21 cellular contexts compared by ENCODE assay signal in genomic region chr13:113851826-113852535, GRCh38. TPM values are rescaled to one million over a fixed set of nuclear protein-coding genes. Genes with fewer than 3 reads are reported as not detected.
DNase-seq lines count a peak whose midpoint lies in the region; ATAC-seq and TF ChIP-seq lines count a peak whose summit lies in the region.
"Had no signal": no experiment of that assay in that cellular context is flagged by ENCODE, and none has a peak within 500 bp of the region (broad histone marks: within the 10 kb centered on the region; RNA-seq: fewer than 3 reads in every experiment).

No MANE protein-coding gene starts in this region.

- no peak for ATAC-seq in left cardiac atrium
- no peak for ATAC-seq in omental fat pad (ENCODE audit: low FRiP score)
- ATAC-seq: activated CD8-positive, alpha-beta T cell treated with anti-CD3 and anti-CD28 coated beads for 36 hours; heart left ventricle; left ventricle myocardium superior had no signal

- no peaks in the 10 kb centered on the region for H3K36me3 Mint-ChIP-seq in chondrocyte (ENCODE audit: low read depth)
- no peaks in the 10 kb centered on the region for H3K36me3 Mint-ChIP-seq in activated T-helper 1 cell treated with anti-CD3 and anti-CD28 coated beads, Interleukin-12 subunit alpha, Interleukin-12 subunit beta, Interleukin-2, Interleukin-4 antibody, amounts not matched to agents 30 ng/mL and 10 ng/mL and 1 ng/mL, durations not matched to agents 14 hours and 24 hours and 36 hours (ENCODE audit: low read depth)
- H3K36me3 Mint-ChIP-seq: CD4-positive, alpha-beta memory T cell had no signal

- H3K4me1 Mint-ChIP-seq in chondrocyte (ENCODE audit: low read depth), result peaks cover 37% of the 10 kb centered on the region
- H3K4me1 Mint-ChIP-seq in activated T-helper 1 cell treated with anti-CD3 and anti-CD28 coated beads, Interleukin-12 subunit alpha, Interleukin-12 subunit beta, Interleukin-2, Interleukin-4 antibody, amounts not matched to agents 30 ng/mL and 10 ng/mL and 1 ng/mL, durations not matched to agents 14 hours and 24 hours and 36 hours (ENCODE audit: low read depth), result no peaks in the 10 kb centered on the region

- H3K27me3 Mint-ChIP-seq in chondrocyte (ENCODE audit: low read depth), result no peaks in the 10 kb centered on the region
- peaks cover 1% of the 10 kb centered on the region for H3K27me3 Mint-ChIP-seq in activated T-helper 1 cell treated with anti-CD3 and anti-CD28 coated beads, Interleukin-12 subunit alpha, Interleukin-12 subunit beta, Interleukin-2, Interleukin-4 antibody, amounts not matched to agents 30 ng/mL and 10 ng/mL and 1 ng/mL, durations not matched to agents 14 hours and 24 hours and 36 hours (ENCODE audit: insufficient read depth)

- H3K27ac Mint-ChIP-seq in chondrocyte (ENCODE audit: unreplicated experiment), result no peak overlapping the region
- H3K27ac Mint-ChIP-seq in activated T-helper 1 cell treated with anti-CD3 and anti-CD28 coated beads, Interleukin-12 subunit alpha, Interleukin-12 subunit beta, Interleukin-2, Interleukin-4 antibody, amounts not matched to agents 30 ng/mL and 10 ng/mL and 1 ng/mL, durations not matched to agents 14 hours and 24 hours and 36 hours, result no peak overlapping the region
- H3K27ac Mint-ChIP-seq: activated CD8-positive, alpha-beta T cell treated with anti-CD3 and anti-CD28 coated beads for 36 hours; T-helper 1 cell treated with Interleukin-12 subunit alpha and Interleukin-12 subunit beta and Interleukin-4 antibody, amounts not matched to agents 30 μg/mL and 1 μg/mL, for 36 hours had no signal

- intact Hi-C loops in left cardiac atrium (cut with DNase I), result no loop called here
- intact Hi-C loops in activated T-helper 1 cell treated with anti-CD3 and anti-CD28 coated beads, Interleukin-12 subunit alpha, Interleukin-12 subunit beta, Interleukin-2, Interleukin-4 antibody, amounts not matched to agents 30 ng/mL and 10 ng/mL and 1 ng/mL, durations not matched to agents 14 hours and 24 hours and 36 hours (cut with micrococcal nuclease), result no loop called here

- H3K4me3 Mint-ChIP-seq in chondrocyte (ENCODE audit: unreplicated experiment), result no peak overlapping the region
- no peak overlapping the region for H3K4me3 Mint-ChIP-seq in activated T-helper 1 cell treated with anti-CD3 and anti-CD28 coated beads, Interleukin-12 subunit alpha, Interleukin-12 subunit beta, Interleukin-2, Interleukin-4 antibody, amounts not matched to agents 30 ng/mL and 10 ng/mL and 1 ng/mL, durations not matched to agents 14 hours and 24 hours and 36 hours
- H3K4me3 Mint-ChIP-seq: activated CD8-positive, alpha-beta T cell treated with anti-CD3 and anti-CD28 coated beads for 36 hours; CD4-positive, alpha-beta memory T cell; T-helper 1 cell treated with Interleukin-12 subunit alpha and Interleukin-12 subunit beta and Interleukin-4 antibody, amounts not matched to agents 30 μg/mL and 1 μg/mL, for 36 hours had no signal

- peaks cover 5% of the 10 kb centered on the region for H3K36me3 ChIP-seq in right atrium auricular region
- H3K36me3 ChIP-seq: neutrophil had no signal

- H3K4me3 ChIP-seq in right atrium auricular region, result no peak overlapping the region
- H3K4me3 ChIP-seq: heart left ventricle, SJSA1 had no signal

- DNase-seq in right atrium auricular region (ENCODE audit: low spot score) (peak; percentile 43), left cardiac atrium (no peak), chondrocyte (ENCODE audit: low spot score) (peak; percentile 68), omental fat pad (ENCODE audit: low spot score) (peak; percentile 16), DMS114 treated with DMSO at 0.1 percent for 48 hours (lab: John Stamatoyannopoulos, UW; ENCODE audit: unreplicated experiment) (no peak), NCI-H1930 (lab: John Stamatoyannopoulos, UW) (no peak)
- no peak for DNase-seq in activated T-helper 1 cell treated with anti-CD3 and anti-CD28 coated beads, Interleukin-12 subunit alpha, Interleukin-12 subunit beta, Interleukin-2, Interleukin-4 antibody, amounts not matched to agents 30 ng/mL and 10 ng/mL and 1 ng/mL, durations not matched to agents 14 hours and 24 hours and 36 hours (ENCODE audit: low spot score)
- DNase-seq: activated CD8-positive, alpha-beta T cell treated with anti-CD3 and anti-CD28 coated beads for 36 hours; CD4-positive, alpha-beta memory T cell; DMS53; KBM-7; left ventricle myocardium superior; NCI-H187 treated with DMSO at 0.1 percent for 48 hours; NCI-H226; NCI-H774; retina had no signal

- H3K27me3 ChIP-seq in right atrium auricular region, result no peaks in the 10 kb centered on the region
- H3K27me3 ChIP-seq: heart left ventricle, SJSA1 had no signal

- no peaks in the 10 kb centered on the region for H3K9me3 ChIP-seq in right atrium auricular region
- H3K9me3 ChIP-seq: heart left ventricle, neutrophil, SJSA1 had no signal

- H3K27ac ChIP-seq in right atrium auricular region, result peak overlapping the region in 1 of 2 donors; percentile 69
- H3K27ac ChIP-seq: neutrophil, SJSA1 had no signal

- TF ChIP-seq CTCF in right atrium auricular region (IDR thresholded peaks at IDR 0.05) (no peak), chondrocyte (IDR thresholded peaks at IDR 0.05) (no peak), omental fat pad (IDR thresholded peaks at IDR 0.05) (no peak)

- no peaks in the 10 kb centered on the region for H3K9me3 Mint-ChIP-seq in chondrocyte (ENCODE audit: low read depth)
- H3K9me3 Mint-ChIP-seq in activated T-helper 1 cell treated with anti-CD3 and anti-CD28 coated beads, Interleukin-12 subunit alpha, Interleukin-12 subunit beta, Interleukin-2, Interleukin-4 antibody, amounts not matched to agents 30 ng/mL and 10 ng/mL and 1 ng/mL, durations not matched to agents 14 hours and 24 hours and 36 hours, result no peaks in the 10 kb centered on the region
- H3K9me3 Mint-ChIP-seq: activated CD8-positive, alpha-beta T cell treated with anti-CD3 and anti-CD28 coated beads for 36 hours; T-helper 1 cell treated with Interleukin-12 subunit alpha and Interleukin-12 subunit beta and Interleukin-4 antibody, amounts not matched to agents 30 μg/mL and 1 μg/mL, for 36 hours had no signal

- peaks cover 0 to 79% of the 10 kb centered on the region in 2 donors for H3K4me1 ChIP-seq in right atrium auricular region

RNA-seq across cellular contexts. Expression of gene GAS6, which starts 11.9 kb away (rescaled TPM):
- total RNA-seq in right atrium auricular region (100 to 1,000 TPM; 206 to 254 TPM), left cardiac atrium (100 to 1,000 TPM; 165 to 175 TPM), chondrocyte (83.7 to 113 TPM (median 111 TPM) in 3 replicates), omental fat pad (100 to 1,000 TPM; 129 to 207 (median 164) TPM)
- total RNA-seq in activated T-helper 1 cell treated with anti-CD3 and anti-CD28 coated beads, Interleukin-12 subunit alpha, Interleukin-12 subunit beta, Interleukin-2, Interleukin-4 antibody, amounts not matched to agents 30 ng/mL and 10 ng/mL and 1 ng/mL, durations not matched to agents 14 hours and 24 hours and 36 hours, result 0.62 and 0.98 TPM in 2 replicates
- total RNA-seq: OCI-LY7 had no signal

Comparison
In these comparisons a context has a peak if more than half of its experiments do, and no peak if none do; other contexts are left out.
1. DNase-seq: peak in right atrium auricular region (single experiment), chondrocyte (single experiment) and omental fat pad (single experiment); none in left cardiac atrium (single experiment), activated T-helper 1 cell treated with anti-CD3 and anti-CD28 coated beads, Interleukin-12 subunit alpha, Interleukin-12 subunit beta, Interleukin-2, Interleukin-4 antibody, amounts not matched to agents 30 ng/mL and 10 ng/mL and 1 ng/mL, durations not matched to agents 14 hours and 24 hours and 36 hours (single experiment), DMS114 treated with DMSO at 0.1 percent for 48 hours (single experiment) and NCI-H1930 (0 of 2).
2. RNA of gene GAS6, which starts 11.9 kb away (total RNA-seq): 206 to 254 TPM in right atrium auricular region, 129 to 207 TPM in omental fat pad, 165 to 175 TPM in left cardiac atrium and 83.7 to 113 TPM in chondrocyte; 0.62 to 0.98 TPM in activated T-helper 1 cell treated with anti-CD3 and anti-CD28 coated beads, Interleukin-12 subunit alpha, Interleukin-12 subunit beta, Interleukin-2, Interleukin-4 antibody, amounts not matched to agents 30 ng/mL and 10 ng/mL and 1 ng/mL, durations not matched to agents 14 hours and 24 hours and 36 hours; every median in the first group is over 10 times any median in the second.